1 cellular context compared by ENCODE assay signal in genomic region chr1:192808588-192809285, GRCh38.
A peak's percentile ranks its signal among the peaks of the same experiment; 100 is the strongest.
TF ChIP-seq lines count a peak whose summit lies in the region.

A gene with protein sequence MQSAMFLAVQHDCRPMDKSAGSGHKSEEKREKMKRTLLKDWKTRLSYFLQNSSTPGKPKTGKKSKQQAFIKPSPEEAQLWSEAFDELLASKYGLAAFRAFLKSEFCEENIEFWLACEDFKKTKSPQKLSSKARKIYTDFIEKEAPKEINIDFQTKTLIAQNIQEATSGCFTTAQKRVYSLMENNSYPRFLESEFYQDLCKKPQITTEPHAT (plus strand): TSS chr1:192809039. CDS start chr1:192809072, 33 bp downstream.

TF ChIP-seq in HepG2, 621 proteins besides CTCF, POLR2A, EP300 and RAD21 (continued from another document and continues in another):
- TF ChIP-seq ZNF142 (CRISPR knock-in tag; IDR thresholded peaks at IDR 0.05), result no peak; the same call in 1 of the 2 replicates
- 0 out of 2 replicates have a peak, but pooled peaks have one; percentile 28 for TF ChIP-seq ZNF724P (CRISPR knock-in tag; IDR thresholded peaks at IDR 0.05; ENCODE audit: borderline replicate concordance)
- TF ChIP-seq ZBTB40 (IDR thresholded peaks at IDR 0.05), result no peak
- 0 out of 2 replicates have a peak, but pooled peaks have one; percentile 34 for TF ChIP-seq ZBTB40 (CRISPR knock-in tag; IDR thresholded peaks at IDR 0.05)
- TF ChIP-seq HDAC1 (CRISPR knock-in tag; IDR thresholded peaks at IDR 0.05), result peak; percentile 73
- TF ChIP-seq ZNF790 (CRISPR knock-in tag; IDR thresholded peaks at IDR 0.05; ENCODE audit: borderline replicate concordance), result no peak
- TF ChIP-seq HNF1B (CRISPR knock-in tag; IDR thresholded peaks at IDR 0.05), result peak; percentile 53; the same call in 1 of the 2 replicates
- no peak for TF ChIP-seq NFE2L2 (IDR thresholded peaks at IDR 0.05; ENCODE audit: low read length)
- TF ChIP-seq TCF12 (IDR thresholded peaks at IDR 0.05), result no peak
- no peak for TF ChIP-seq TCF12 (CRISPR knock-in tag; IDR thresholded peaks at IDR 0.05)
- peak; percentile 51; the same call in 1 of the 2 replicates for TF ChIP-seq ZNF788 (CRISPR knock-in tag; IDR thresholded peaks at IDR 0.05; ENCODE audit: borderline replicate concordance)
- TF ChIP-seq ZNF253 (CRISPR knock-in tag; IDR thresholded peaks at IDR 0.05; ENCODE audit: borderline replicate concordance), result 0 out of 2 replicates have a peak, but pooled peaks have one; percentile 53
- TF ChIP-seq SP2 (CRISPR knock-in tag; IDR thresholded peaks at IDR 0.05), result peak; percentile 67
- TF ChIP-seq, protein P1, sequence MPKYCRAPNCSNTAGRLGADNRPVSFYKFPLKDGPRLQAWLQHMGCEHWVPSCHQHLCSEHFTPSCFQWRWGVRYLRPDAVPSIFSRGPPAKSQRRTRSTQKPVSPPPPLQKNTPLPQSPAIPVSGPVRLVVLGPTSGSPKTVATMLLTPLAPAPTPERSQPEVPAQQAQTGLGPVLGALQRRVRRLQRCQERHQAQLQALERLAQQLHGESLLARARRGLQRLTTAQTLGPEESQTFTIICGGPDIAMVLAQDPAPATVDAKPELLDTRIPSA (CRISPR knock-in tag; IDR thresholded peaks at IDR 0.05; ENCODE audit: borderline replicate concordance), result peak; percentile 97; the same call in 1 of the 2 replicates
- no peak for TF ChIP-seq ZNF367 (CRISPR knock-in tag; IDR thresholded peaks at IDR 0.05; ENCODE audit: borderline replicate concordance)
- TF ChIP-seq RBFOX2 (IDR thresholded peaks at IDR 0.05; ENCODE audit: low read depth, low read length), result peak; percentile 73
- TF ChIP-seq, protein P2, sequence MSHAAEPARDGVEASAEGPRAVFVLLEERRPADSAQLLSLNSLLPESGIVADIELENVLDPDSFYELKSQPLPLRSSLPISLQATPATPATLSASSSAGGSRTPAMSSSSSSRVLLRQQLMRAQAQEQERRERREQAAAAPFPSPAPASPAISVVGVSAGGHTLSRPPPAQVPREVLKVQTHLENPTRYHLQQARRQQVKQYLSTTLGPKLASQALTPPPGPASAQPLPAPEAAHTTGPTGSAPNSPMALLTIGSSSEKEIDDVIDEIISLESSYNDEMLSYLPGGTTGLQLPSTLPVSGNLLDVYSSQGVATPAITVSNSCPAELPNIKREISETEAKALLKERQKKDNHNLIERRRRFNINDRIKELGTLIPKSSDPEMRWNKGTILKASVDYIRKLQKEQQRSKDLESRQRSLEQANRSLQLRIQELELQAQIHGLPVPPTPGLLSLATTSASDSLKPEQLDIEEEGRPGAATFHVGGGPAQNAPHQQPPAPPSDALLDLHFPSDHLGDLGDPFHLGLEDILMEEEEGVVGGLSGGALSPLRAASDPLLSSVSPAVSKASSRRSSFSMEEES (CRISPR knock-in tag; IDR thresholded peaks at IDR 0.05), result no peak
- peak; percentile 77 for TF ChIP-seq NFYC (CRISPR knock-in tag; IDR thresholded peaks at IDR 0.05)
- 0 out of 2 replicates have a peak, but pooled peaks have one; percentile 58 for TF ChIP-seq ZFP41 (CRISPR knock-in tag; IDR thresholded peaks at IDR 0.05; ENCODE audit: borderline replicate concordance)
- TF ChIP-seq DNMT1 (CRISPR knock-in tag; IDR thresholded peaks at IDR 0.05), result no peak
- TF ChIP-seq ZBTB10 (CRISPR knock-in tag; IDR thresholded peaks at IDR 0.05; ENCODE audit: borderline replicate concordance), result no peak
- no peak for TF ChIP-seq MIER2 (CRISPR knock-in tag; IDR thresholded peaks at IDR 0.05)
- peak; percentile 56 for TF ChIP-seq GATAD1 (CRISPR knock-in tag; IDR thresholded peaks at IDR 0.05)
- TF ChIP-seq SPEN (CRISPR knock-in tag; IDR thresholded peaks at IDR 0.05; ENCODE audit: low read depth), result 0 out of 2 replicates have a peak, but pooled peaks have one; percentile 18
- TF ChIP-seq JUND (CRISPR knock-in tag; IDR thresholded peaks at IDR 0.05), result 0 out of 2 replicates have a peak, but pooled peaks have one; percentile 20
- TF ChIP-seq ZNF768 (CRISPR knock-in tag; IDR thresholded peaks at IDR 0.05), result 0 out of 2 replicates have a peak, but pooled peaks have one; percentile 63
- TF ChIP-seq ZNF709 (CRISPR knock-in tag; IDR thresholded peaks at IDR 0.05), result peak; percentile 88
- peak; percentile 74 for TF ChIP-seq ZNF883 (CRISPR knock-in tag; IDR thresholded peaks at IDR 0.05; ENCODE audit: not compliant biosample characterization)
- TF ChIP-seq ZNF343 (CRISPR knock-in tag; IDR thresholded peaks at IDR 0.05), result peak; percentile 94
- TF ChIP-seq ERF (CRISPR knock-in tag; IDR thresholded peaks at IDR 0.05), result peak; percentile 73
- peak; percentile 68 for TF ChIP-seq ZNF503 (CRISPR knock-in tag; IDR thresholded peaks at IDR 0.05)
- TF ChIP-seq ELF3 (CRISPR knock-in tag; IDR thresholded peaks at IDR 0.05), result peak; percentile 34; the same call in 1 of the 2 replicates
